In the genomic region with DNA sequence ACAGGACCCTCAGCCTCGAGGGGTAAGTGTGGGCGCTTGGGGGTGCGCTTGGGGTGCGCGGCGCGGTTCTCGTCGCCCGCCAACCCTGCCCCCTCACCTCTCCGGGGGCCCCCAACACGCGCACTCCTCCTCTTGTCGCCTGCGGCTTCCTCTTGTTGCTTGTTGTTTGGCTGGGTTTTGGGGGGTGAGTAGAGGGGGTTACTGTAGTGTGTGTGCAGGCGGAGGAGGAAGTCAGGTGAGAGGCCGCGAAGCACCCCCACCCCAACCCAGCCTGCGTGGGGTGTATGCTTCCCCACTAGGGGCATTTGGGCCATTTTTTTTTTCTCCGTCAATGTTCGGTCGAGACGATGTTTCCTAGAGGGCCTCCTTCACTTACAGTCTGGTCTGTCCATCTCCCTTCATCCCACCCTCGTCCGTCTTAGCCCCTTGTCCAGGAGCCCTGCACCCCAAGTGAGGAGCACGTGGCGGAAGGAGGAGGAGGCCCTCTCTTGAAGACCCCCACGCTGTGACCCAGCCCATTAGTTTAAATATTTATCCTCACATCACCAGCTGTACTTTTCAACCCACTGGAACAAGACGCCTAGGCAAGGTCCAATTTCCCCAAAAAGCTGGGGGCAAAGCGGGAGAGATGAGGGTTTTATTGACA, we compare ENCODE assay signal across 8 cellular contexts. TPM values are rescaled to one million over a fixed set of nuclear protein-coding genes. Genes with fewer than 3 reads are reported as not detected.
A peak's percentile ranks its signal among the peaks of the same experiment; 100 is the strongest.
DNase-seq lines count a peak whose midpoint lies in the region; ATAC-seq and TF ChIP-seq lines count a peak whose summit lies in the region.

No MANE protein-coding gene starts in this region.

- no peak overlapping the region for H3K18ac ChIP-seq in IMR-90 (ENCODE audit: low read depth, low read length)

- H3K4me2 ChIP-seq in IMR-90 (ENCODE audit: low read depth, low read length), result peak overlapping the region; percentile 69; the same call in 1 of the 2 replicates

- H3K36me3 ChIP-seq in IMR-90 (ENCODE audit: control insufficient read depth, insufficient read depth, low read length) (no peaks in the 10 kb centered on the region), tibial nerve (no peaks in the 10 kb centered on the region)

- no peak overlapping the region for H2BK120ac ChIP-seq in IMR-90 (ENCODE audit: low read depth, low read length)

- H3K4me1 ChIP-seq in IMR-90 (ENCODE audit: control insufficient read depth, insufficient read depth, low read length) (no peaks in the 10 kb centered on the region), tibial nerve (peaks cover 0 to 31% (median 15%) of the 10 kb centered on the region in 4 donors)

- POLR2A ChIA-PET in IMR-90 (lab: Charles Lee; ENCODE audit: unreplicated experiment), result no interaction called here
- POLR2A ChIA-PET in activated CD8-positive, alpha-beta T cell treated with anti-CD3 and anti-CD28 coated beads, Interleukin-2, amount 10 ng/mL, durations not matched to agents 7 days and 5 days (lab: Charles Lee), result interaction anchor here (0.6 to 7.2 kb wide), 24 partner anchors 13 to 342 kb away, joined by 3 to 106 read pairs (median 6); a partner anchor contains a TSS

- intact Hi-C loops in IMR-90 (cut with micrococcal nuclease), result no loop called here

- DNase-seq in NCI-H82 (lab: John Stamatoyannopoulos, UW) (peak; percentile 25), NCI-H82 treated with DMSO at 0.1 percent for 48 hours (lab: John Stamatoyannopoulos, UW; ENCODE audit: unreplicated experiment) (no peak), IMR-90 (no peak), osteocyte (ENCODE audit: extremely low spot score, unreplicated experiment) (no peak), tibial nerve (ENCODE audit: low spot score in 2 of 2) (no peak), NCI-H510A treated with DMSO at 0.1 percent for 48 hours (lab: John Stamatoyannopoulos, UW) (no peak)
- DNase-seq in activated CD8-positive, alpha-beta T cell treated with anti-CD3 and anti-CD28 coated beads, Interleukin-2, amount 10 ng/mL, durations not matched to agents 7 days and 5 days, result peak; percentile 92

- H2AK5ac ChIP-seq in IMR-90 (ENCODE audit: low read depth, low read length), result no peak overlapping the region

- no peak overlapping the region for H4K8ac ChIP-seq in IMR-90 (ENCODE audit: low read depth in 2 of 2, low read length in 2 of 2)

- TF ChIP-seq POLR2A in IMR-90 (IDR thresholded peaks at IDR 0.05; ENCODE audit: low read depth, low read length), result no peak
- no peak for TF ChIP-seq POLR2A in tibial nerve (IDR thresholded peaks at IDR 0.05)

- WGBS in IMR-90 (ENCODE audit: extremely low coverage in 2 of 2, insufficient read length in 1 of 2), 2 experiments, result no CpG with 5 or more reads among the region's 30 CpGs
- WGBS in tibial nerve, 2 donors, result 6 to 7% methylated on average over 29 to 30 of the region's 30 CpGs

- H3K9ac ChIP-seq in IMR-90 (ENCODE audit: low read depth, low read length), result no peak overlapping the region

- no peak overlapping the region; the same call in 1 of the 2 replicates for H3K4me3 ChIP-seq in IMR-90 (ENCODE audit: insufficient read depth, low read depth, low read length)
- H3K4me3 ChIP-seq in tibial nerve, result peak overlapping the region; percentile 49 to 64 (median 56)

- no peak overlapping the region for H4K91ac ChIP-seq in IMR-90 (ENCODE audit: insufficient read depth, low read depth, low read length)

- CTCF ChIA-PET in IMR-90 (lab: Yijun Ruan, JAX), result no interaction called here
- CTCF ChIA-PET in activated CD8-positive, alpha-beta T cell treated with anti-CD3 and anti-CD28 coated beads, Interleukin-2, amount 10 ng/mL, durations not matched to agents 7 days and 5 days (lab: Charles Lee), result interaction anchor here (0.6 to 5.4 kb wide), 24 partner anchors 9 to 326 kb away, joined by 3 to 43 read pairs (median 3); no protein-coding TSS in a partner anchor

- H3K14ac ChIP-seq in IMR-90 (replicated peaks; ENCODE audit: low read depth, low read length), result no peak overlapping the region

- no peak overlapping the region for H2BK20ac ChIP-seq in IMR-90 (ENCODE audit: low read depth, low read length)

- peaks cover 30% of the 10 kb centered on the region for H3K27me3 ChIP-seq in IMR-90 (ENCODE audit: control insufficient read depth, insufficient read depth, low read length)
- H3K27me3 ChIP-seq in tibial nerve, result peaks cover 0 to 26% of the 10 kb centered on the region in 2 donors

- H3K9me1 ChIP-seq in IMR-90 (ENCODE audit: insufficient read depth, low read length), result no peaks in the 10 kb centered on the region

- no peak overlapping the region for H2BK5ac ChIP-seq in IMR-90 (ENCODE audit: low read depth, low read length, poor library complexity, severe bottlenecking)

- H2AK9ac ChIP-seq in IMR-90 (replicated peaks; ENCODE audit: low read depth, low read length, poor library complexity), result peak overlapping the region; percentile 42

- H4K5ac ChIP-seq in IMR-90 (ENCODE audit: low read depth, low read length), result no peak overlapping the region

- no peak overlapping the region for H3K4ac ChIP-seq in IMR-90 (ENCODE audit: low read depth, low read length)

- H3K27ac Mint-ChIP-seq in activated CD8-positive, alpha-beta T cell treated with anti-CD3 and anti-CD28 coated beads, Interleukin-2, amount 10 ng/mL, durations not matched to agents 7 days and 5 days, result peak overlapping the region; percentile 98
- H3K27ac Mint-ChIP-seq in osteocyte (ENCODE audit: unreplicated experiment), result no peak overlapping the region

- ATAC-seq in IMR-90 (ENCODE audit: low read depth) (no peak; the same call in 1 of the 2 replicates), esophagus mucosa (peak; percentile 61)
- ATAC-seq in activated CD8-positive, alpha-beta T cell treated with anti-CD3 and anti-CD28 coated beads, Interleukin-2, amount 10 ng/mL, durations not matched to agents 7 days and 5 days, result peak; percentile 74

- H3K4me1 Mint-ChIP-seq in activated CD8-positive, alpha-beta T cell treated with anti-CD3 and anti-CD28 coated beads, Interleukin-2, amount 10 ng/mL, durations not matched to agents 7 days and 5 days (ENCODE audit: low read depth), result peaks cover 43% of the 10 kb centered on the region
- H3K4me1 Mint-ChIP-seq in osteocyte (ENCODE audit: unreplicated experiment), result peaks cover 14% of the 10 kb centered on the region

- no peak for TF ChIP-seq RAD21 in IMR-90 (IDR thresholded peaks at IDR 0.05; ENCODE audit: low read length)

- H3K27ac ChIP-seq in IMR-90 (ENCODE audit: insufficient read depth, low read length) (no peak overlapping the region), tibial nerve (peak overlapping the region in 3 of 4 donors; percentile 64 to 76 (median 75))

- TF ChIP-seq EP300 in tibial nerve (IDR thresholded peaks at IDR 0.05), result no peak

- H3K9me3 Mint-ChIP-seq in activated CD8-positive, alpha-beta T cell treated with anti-CD3 and anti-CD28 coated beads, Interleukin-2, amount 10 ng/mL, durations not matched to agents 7 days and 5 days (ENCODE audit: insufficient read depth), result peaks cover 10% of the 10 kb centered on the region
- peaks cover 8% of the 10 kb centered on the region for H3K9me3 Mint-ChIP-seq in osteocyte (ENCODE audit: unreplicated experiment)

- H2AFZ ChIP-seq in IMR-90 (replicated peaks; ENCODE audit: low read length, poor library complexity), result peak overlapping the region; percentile 72

- no peak for TF ChIP-seq CTCF in IMR-90 (conservative IDR thresholded peaks at IDR 0.05; ENCODE audit: low read depth, low read length)
- no peak for TF ChIP-seq CTCF in osteocyte (IDR thresholded peaks at IDR 0.05)
- no peak for TF ChIP-seq CTCF in tibial nerve (IDR thresholded peaks at IDR 0.05)

- H3K4me3 Mint-ChIP-seq in activated CD8-positive, alpha-beta T cell treated with anti-CD3 and anti-CD28 coated beads, Interleukin-2, amount 10 ng/mL, durations not matched to agents 7 days and 5 days, result peak overlapping the region; percentile 98
- H3K4me3 Mint-ChIP-seq in osteocyte (ENCODE audit: unreplicated experiment), result peak overlapping the region; percentile 69

- H3K27me3 Mint-ChIP-seq in activated CD8-positive, alpha-beta T cell treated with anti-CD3 and anti-CD28 coated beads, Interleukin-2, amount 10 ng/mL, durations not matched to agents 7 days and 5 days (ENCODE audit: low read depth), result no peaks in the 10 kb centered on the region
- H3K27me3 Mint-ChIP-seq in osteocyte (ENCODE audit: unreplicated experiment), result peaks cover 66% of the 10 kb centered on the region

- H3K9me3 ChIP-seq in IMR-90 (ENCODE audit: control insufficient read depth, insufficient read depth, low read length) (no peaks in the 10 kb centered on the region), tibial nerve (peaks cover 0 to 9% (median 0%) of the 10 kb centered on the region in 4 donors)

- no peak overlapping the region for H3K23ac ChIP-seq in IMR-90 (ENCODE audit: low read depth, low read length)

- no peaks in the 10 kb centered on the region for H4K20me1 ChIP-seq in IMR-90 (ENCODE audit: insufficient read depth, low read length)

- H3K79me1 ChIP-seq in IMR-90 (ENCODE audit: low read depth in 1 of 2, low read length in 2 of 2), result no peaks in the 10 kb centered on the region

- H2BK15ac ChIP-seq in IMR-90 (ENCODE audit: low read depth, low read length), result no peak overlapping the region

- peaks cover 78% of the 10 kb centered on the region for H3K36me3 Mint-ChIP-seq in activated CD8-positive, alpha-beta T cell treated with anti-CD3 and anti-CD28 coated beads, Interleukin-2, amount 10 ng/mL, durations not matched to agents 7 days and 5 days (ENCODE audit: low read depth)
- H3K36me3 Mint-ChIP-seq in osteocyte (ENCODE audit: unreplicated experiment), result no peaks in the 10 kb centered on the region

- dilution Hi-C loops in IMR-90 (cut with HindIII; ENCODE audit: low sequenced_read_pairs, unreplicated experiment), result no loop called here

- in situ Hi-C loops in IMR-90 (cut with MboI; ENCODE audit: low sequenced_read_pairs), result no loop called here

- no peak overlapping the region for H3K56ac ChIP-seq in IMR-90 (ENCODE audit: extremely low read depth, insufficient read depth, low read length)

- no TSS peak for BruUV-seq in IMR-90 (replicated peaks; lab: Mats Ljungman, UMichigan)

TF ChIP-seq in IMR-90, 13 proteins besides CTCF, POLR2A, EP300 and RAD21:
- TF ChIP-seq MAZ (IDR thresholded peaks at IDR 0.05; ENCODE audit: borderline replicate concordance, low read depth, low read length) (no peak), MAFK (IDR thresholded peaks at IDR 0.05; ENCODE audit: low read depth, low read length) (no peak), MXI1 (IDR thresholded peaks at IDR 0.05; ENCODE audit: borderline replicate concordance, low read depth, low read length) (no peak), CHD1 (IDR thresholded peaks at IDR 0.05; ENCODE audit: low read depth, low read length) (no peak)

RNA-seq across cellular contexts. Expression of a gene that starts 20.4 kb away (rescaled TPM):
- total RNA-seq in IMR-90 (2012; rRNA removed), result 5.3 and 7.5 TPM in 2 replicates
- polyA plus RNA-seq in IMR-90 (2012; rRNA removed), result 7.3 and 10.7 TPM in 2 replicates
- 2.4 and 2.9 TPM in 2 replicates for polyA plus RNA-seq in IMR-90 (2012; cell fraction: cytosol; rRNA removed)
- polyA plus RNA-seq in IMR-90 (2012; cell fraction: nucleus; rRNA removed; ENCODE audit: low replicate concordance), result 6.0 and 29.4 TPM in 2 replicates
- total RNA-seq in activated CD8-positive, alpha-beta T cell treated with anti-CD3 and anti-CD28 coated beads, Interleukin-2, amount 10 ng/mL, durations not matched to agents 7 days and 5 days, result 100 to 1,000 TPM; 268 to 273 TPM
- 7.9 TPM for total RNA-seq in esophagus mucosa
- total RNA-seq in osteocyte, result 10.6 and 12.4 TPM in 2 replicates
- total RNA-seq in tibial nerve, result 10 to 100 TPM; 28.5 to 48.5 (median 42.8) TPM

Comparison
In these comparisons a context has a peak if more than half of its experiments do, and no peak if none do; other contexts are left out.
1. DNase-seq: peak in NCI-H82 (single experiment) and activated CD8-positive, alpha-beta T cell treated with anti-CD3 and anti-CD28 coated beads, Interleukin-2, amount 10 ng/mL, durations not matched to agents 7 days and 5 days (single experiment); none in NCI-H82 treated with DMSO at 0.1 percent for 48 hours (single experiment), IMR-90 (single experiment), osteocyte (single experiment), tibial nerve (0 of 2) and NCI-H510A treated with DMSO at 0.1 percent for 48 hours (single experiment).
2. RNA of a gene that starts 20.4 kb away (total RNA-seq): 268 to 273 TPM in activated CD8-positive, alpha-beta T cell treated with anti-CD3 and anti-CD28 coated beads, Interleukin-2, amount 10 ng/mL, durations not matched to agents 7 days and 5 days; 28.5 to 48.5 TPM in tibial nerve, 10.6 to 12.4 TPM in osteocyte, 7.9 TPM in esophagus mucosa (single experiment) and 5.3 to 7.5 TPM in IMR-90; every median in the first group is over 4 times any median in the second.